ENCODE assay signal across 21 cellular contexts in the genomic region with DNA sequence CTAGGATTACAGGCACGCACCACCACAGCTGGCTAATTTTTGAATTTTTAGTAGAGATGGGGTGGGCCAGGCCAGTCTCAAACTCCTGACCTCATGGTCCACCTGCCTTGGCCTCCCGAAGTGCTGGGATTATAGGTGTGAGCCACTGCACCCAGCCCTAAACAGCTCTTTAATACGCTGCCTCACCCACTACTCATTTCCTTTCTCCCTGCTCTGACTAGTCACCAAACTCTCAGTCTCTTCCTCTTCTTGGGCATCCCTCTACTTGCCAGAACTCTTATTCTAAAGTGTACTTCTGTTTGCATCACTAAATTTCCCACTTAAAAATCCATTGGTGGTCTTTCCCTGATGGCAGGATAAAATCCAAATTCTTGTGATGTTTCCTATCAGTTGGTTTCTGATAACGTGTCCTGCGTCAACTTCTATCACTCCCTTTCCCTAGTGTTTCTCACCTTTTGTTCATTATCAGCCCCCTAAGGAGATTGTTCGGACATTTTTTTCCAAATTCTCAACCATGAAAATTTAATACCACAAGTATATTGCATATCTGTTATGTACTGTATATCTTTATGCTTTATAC.
DNase-seq lines count a peak whose midpoint lies in the region; FAIRE-seq and TF ChIP-seq lines count a peak whose summit lies in the region.
"Had no signal": no experiment of that assay in that cellular context is flagged by ENCODE, and none has a peak within 500 bp of the region (broad histone marks: within the 10 kb centered on the region; RNA-seq: fewer than 3 reads in every experiment).

No MANE protein-coding gene starts in this region.

- CTCF ChIA-PET in SK-N-SH (lab: Yijun Ruan, JAX) = interaction anchor here (1.8 kb wide), 1 partner anchor 9 kb away, joined by 5 read pairs; no protein-coding TSS in a partner anchor

- H3K4me1 ChIP-seq in astrocyte (ENCODE audit: insufficient read depth, low read length) = peaks cover 71% of the 10 kb centered on the region
- H3K4me1 ChIP-seq in smooth muscle cell (ENCODE audit: low read depth) = peaks cover 27% of the 10 kb centered on the region
- peaks cover 9 to 36% of the 10 kb centered on the region in 2 experiments for H3K4me1 ChIP-seq in SK-N-SH (ENCODE audit: control insufficient read depth in 1 of 2, insufficient read depth in 2 of 2, low read depth in 1 of 2, low read length in 1 of 2)

- TF ChIP-seq CTCF in astrocyte (IDR thresholded peaks at IDR 0.05; ENCODE audit: insufficient read depth, low read depth, low read length) (no peak), smooth muscle cell (IDR thresholded peaks at IDR 0.05; ENCODE audit: borderline replicate concordance, insufficient read depth, poor library complexity, severe bottlenecking) (no peak), SK-N-SH (IDR thresholded peaks at IDR 0.05) (no peak), osteocyte (IDR thresholded peaks at IDR 0.05) (no peak)

- no peak for TF ChIP-seq RAD21 in SK-N-SH (IDR thresholded peaks at IDR 0.05; ENCODE audit: low read length)

- intact Hi-C loops in activated T-helper 1 cell treated with anti-CD3 and anti-CD28 coated beads, Interleukin-12 subunit alpha, Interleukin-12 subunit beta, Interleukin-2, Interleukin-4 antibody, amounts not matched to agents 30 ng/mL and 10 ng/mL and 1 ng/mL, durations not matched to agents 14 hours and 24 hours and 36 hours (cut with micrococcal nuclease) = loop anchor here (5.0 kb wide), 1 partner anchor 507 kb away; no protein-coding TSS in a partner anchor

- no peak for FAIRE-seq in astrocyte (lab: Jason Lieb, UNC)

- H3K4me1 Mint-ChIP-seq in astrocyte (ENCODE audit: low read depth, unreplicated experiment) = peaks cover 73% of the 10 kb centered on the region
- peaks cover 54% of the 10 kb centered on the region for H3K4me1 Mint-ChIP-seq in activated T-helper 1 cell treated with anti-CD3 and anti-CD28 coated beads, Interleukin-12 subunit alpha, Interleukin-12 subunit beta, Interleukin-2, Interleukin-4 antibody, amounts not matched to agents 30 ng/mL and 10 ng/mL and 1 ng/mL, durations not matched to agents 14 hours and 24 hours and 36 hours (ENCODE audit: low read depth)
- peaks cover 54% of the 10 kb centered on the region for H3K4me1 Mint-ChIP-seq in osteocyte (ENCODE audit: unreplicated experiment)

- H3K27ac ChIP-seq in astrocyte (ENCODE audit: low read depth, low read length) = no peak overlapping the region
- H3K27ac ChIP-seq in epithelial cell of prostate = peak overlapping the region; percentile 52
- peak overlapping the region; percentile 100 for H3K27ac ChIP-seq in smooth muscle cell (ENCODE audit: low read depth)
- peak overlapping the region in 1 of 2 experiments; percentile 100; a peak in 2 of 4 replicates for H3K27ac ChIP-seq in SK-N-SH (ENCODE audit: low read depth in 2 of 2, low read length in 1 of 2)

- no peak overlapping the region for H3K9ac ChIP-seq in astrocyte (ENCODE audit: low read length)
- H3K9ac ChIP-seq in smooth muscle cell (ENCODE audit: low read depth) = no peak overlapping the region
- no peak overlapping the region for H3K9ac ChIP-seq in SK-N-SH

- H2AFZ ChIP-seq in astrocyte (ENCODE audit: low read depth, low read length) (no peak overlapping the region), smooth muscle cell (ENCODE audit: low read depth) (no peak overlapping the region), SK-N-SH (ENCODE audit: low read depth) (no peak overlapping the region)

- H3K27me3 Mint-ChIP-seq in astrocyte (ENCODE audit: low read depth, unreplicated experiment) (no peaks in the 10 kb centered on the region), osteocyte (ENCODE audit: unreplicated experiment) (no peaks in the 10 kb centered on the region)
- H3K27me3 Mint-ChIP-seq in activated T-helper 1 cell treated with anti-CD3 and anti-CD28 coated beads, Interleukin-12 subunit alpha, Interleukin-12 subunit beta, Interleukin-2, Interleukin-4 antibody, amounts not matched to agents 30 ng/mL and 10 ng/mL and 1 ng/mL, durations not matched to agents 14 hours and 24 hours and 36 hours (ENCODE audit: insufficient read depth) = peaks cover 47% of the 10 kb centered on the region

- H3K4me3 Mint-ChIP-seq in astrocyte (ENCODE audit: unreplicated experiment) (no peak overlapping the region), osteocyte (ENCODE audit: unreplicated experiment) (no peak overlapping the region)
- no peak overlapping the region for H3K4me3 Mint-ChIP-seq in activated T-helper 1 cell treated with anti-CD3 and anti-CD28 coated beads, Interleukin-12 subunit alpha, Interleukin-12 subunit beta, Interleukin-2, Interleukin-4 antibody, amounts not matched to agents 30 ng/mL and 10 ng/mL and 1 ng/mL, durations not matched to agents 14 hours and 24 hours and 36 hours
- H3K4me3 Mint-ChIP-seq: CD14-positive monocyte had no signal

- TF ChIP-seq EP300 in SK-N-SH (IDR thresholded peaks at IDR 0.05; ENCODE audit: borderline replicate concordance in 1 of 2, low read depth in 1 of 2, low read length in 1 of 2) = no peak

- H3K27ac Mint-ChIP-seq in astrocyte (ENCODE audit: unreplicated experiment) (peak overlapping the region; percentile 100), osteocyte (ENCODE audit: unreplicated experiment) (no peak overlapping the region)
- no peak overlapping the region for H3K27ac Mint-ChIP-seq in activated T-helper 1 cell treated with anti-CD3 and anti-CD28 coated beads, Interleukin-12 subunit alpha, Interleukin-12 subunit beta, Interleukin-2, Interleukin-4 antibody, amounts not matched to agents 30 ng/mL and 10 ng/mL and 1 ng/mL, durations not matched to agents 14 hours and 24 hours and 36 hours

- no peak overlapping the region for H3K4me3 ChIP-seq in astrocyte (ENCODE audit: insufficient read depth, low read depth, low read length)
- H3K4me3 ChIP-seq in smooth muscle cell = no peak overlapping the region
- no peak overlapping the region for H3K4me3 ChIP-seq in SK-N-SH (ENCODE audit: low read depth in 2 of 2, low read length in 1 of 2)

- peaks cover 4% of the 10 kb centered on the region for H3K36me3 Mint-ChIP-seq in astrocyte (ENCODE audit: low read depth, unreplicated experiment)
- no peaks in the 10 kb centered on the region for H3K36me3 Mint-ChIP-seq in activated T-helper 1 cell treated with anti-CD3 and anti-CD28 coated beads, Interleukin-12 subunit alpha, Interleukin-12 subunit beta, Interleukin-2, Interleukin-4 antibody, amounts not matched to agents 30 ng/mL and 10 ng/mL and 1 ng/mL, durations not matched to agents 14 hours and 24 hours and 36 hours (ENCODE audit: low read depth)
- no peaks in the 10 kb centered on the region for H3K36me3 Mint-ChIP-seq in osteocyte (ENCODE audit: unreplicated experiment)
- H3K36me3 Mint-ChIP-seq: CD14-positive monocyte had no signal

- no peaks in the 10 kb centered on the region for H3K9me2 ChIP-seq in SK-N-SH

- H3K36me3 ChIP-seq in astrocyte (ENCODE audit: insufficient read depth, low read length) = no peaks in the 10 kb centered on the region
- H3K36me3 ChIP-seq in smooth muscle cell (ENCODE audit: low read depth) = no peaks in the 10 kb centered on the region
- no peaks in the 10 kb centered on the region for H3K36me3 ChIP-seq in SK-N-SH (replicated peaks in 1 of 2; ENCODE audit: control insufficient read depth in 1 of 2, insufficient read depth in 2 of 2, low read length in 1 of 2)

- WGBS in smooth muscle cell (ENCODE audit: low lambda C conversion rate) = 95% methylated on average over 6 of the region's 6 CpGs
- 89% methylated on average over 6 of the region's 6 CpGs for WGBS in SK-N-SH (ENCODE audit: low lambda C conversion rate)

- H3K9me3 Mint-ChIP-seq in astrocyte (ENCODE audit: unreplicated experiment) = peaks cover 14% of the 10 kb centered on the region
- no peaks in the 10 kb centered on the region for H3K9me3 Mint-ChIP-seq in activated T-helper 1 cell treated with anti-CD3 and anti-CD28 coated beads, Interleukin-12 subunit alpha, Interleukin-12 subunit beta, Interleukin-2, Interleukin-4 antibody, amounts not matched to agents 30 ng/mL and 10 ng/mL and 1 ng/mL, durations not matched to agents 14 hours and 24 hours and 36 hours
- H3K9me3 Mint-ChIP-seq in osteocyte (ENCODE audit: unreplicated experiment) = peaks cover 9% of the 10 kb centered on the region

- DNase-seq in HT1080 (ENCODE audit: low read depth) (peak; percentile 66), astrocyte (ENCODE audit: low read depth) (no peak), epithelial cell of prostate (ENCODE audit: low read depth, low spot score) (no peak), smooth muscle cell (lab: John Stamatoyannopoulos, UW; ENCODE audit: unreplicated experiment) (no peak), SK-N-SH (no peak), OCI-M2 (lab: John Stamatoyannopoulos, UW; ENCODE audit: unreplicated experiment) (no peak), osteocyte (ENCODE audit: extremely low spot score, unreplicated experiment) (no peak)
- DNase-seq in activated T-helper 1 cell treated with anti-CD3 and anti-CD28 coated beads, Interleukin-12 subunit alpha, Interleukin-12 subunit beta, Interleukin-2, Interleukin-4 antibody, amounts not matched to agents 30 ng/mL and 10 ng/mL and 1 ng/mL, durations not matched to agents 14 hours and 24 hours and 36 hours (ENCODE audit: low spot score) = no peak
- DNase-seq: ACHN, AML-193, Calu3, DMS53, H7, IMR-90, NCI-H1105 treated with DMSO at 0.1 percent for 48 hours, NCI-H1694 treated with DMSO at 0.1 percent for 48 hours, NCI-H2107, NCI-H2227 treated with DMSO at 0.1 percent for 48 hours, NCI-H524, RPMI8226 had no signal

- H3K27me3 ChIP-seq in astrocyte (ENCODE audit: insufficient read depth, low read length) (no peaks in the 10 kb centered on the region), smooth muscle cell (ENCODE audit: low read depth) (no peaks in the 10 kb centered on the region), SK-N-SH (ENCODE audit: insufficient read depth) (no peaks in the 10 kb centered on the region)

- POLR2A ChIA-PET in SK-N-SH (lab: Yijun Ruan, JAX) = no interaction called here

- no peaks in the 10 kb centered on the region for H3K79me2 ChIP-seq in astrocyte (ENCODE audit: insufficient read depth, low read length)
- H3K79me2 ChIP-seq in smooth muscle cell (ENCODE audit: low read depth) = no peaks in the 10 kb centered on the region
- no peaks in the 10 kb centered on the region for H3K79me2 ChIP-seq in SK-N-SH (ENCODE audit: insufficient read depth)

- peaks cover 53% of the 10 kb centered on the region for H3F3A ChIP-seq in smooth muscle cell (ENCODE audit: low read depth)
- peaks cover 58% of the 10 kb centered on the region for H3F3A ChIP-seq in SK-N-SH (replicated peaks; ENCODE audit: insufficient read depth)

- H4K20me1 ChIP-seq in astrocyte (ENCODE audit: insufficient read depth, low read length) = no peaks in the 10 kb centered on the region
- H4K20me1 ChIP-seq in smooth muscle cell (ENCODE audit: low read depth) = no peaks in the 10 kb centered on the region
- H4K20me1 ChIP-seq in SK-N-SH (ENCODE audit: insufficient read depth) = no peaks in the 10 kb centered on the region

- H3K9me3 ChIP-seq in astrocyte (ENCODE audit: insufficient read depth, low read depth, low read length) = no peaks in the 10 kb centered on the region
- H3K9me3 ChIP-seq in smooth muscle cell (replicated peaks; ENCODE audit: low read depth) = no peaks in the 10 kb centered on the region
- no peaks in the 10 kb centered on the region for H3K9me3 ChIP-seq in SK-N-SH

- H3K4me2 ChIP-seq in astrocyte (ENCODE audit: low read length) (no peak overlapping the region), smooth muscle cell (no peak overlapping the region), SK-N-SH (no peak overlapping the region)

TF ChIP-seq in SK-N-SH, 30 proteins besides CTCF, POLR2A, EP300 and RAD21 (continues in another document):
- no peak for TF ChIP-seq TAF1 (IDR thresholded peaks at IDR 0.05; ENCODE audit: borderline replicate concordance, low read depth, low read length)
